10 cellular contexts compared by ENCODE assay signal in genomic region chr10:80163741-80164341, GRCh38. TPM values are rescaled to one million over a fixed set of nuclear protein-coding genes. Genes with fewer than 3 reads are reported as not detected.
DNase-seq lines count a peak whose midpoint lies in the region; ATAC-seq and TF ChIP-seq lines count a peak whose summit lies in the region.
"Had no signal": no experiment of that assay in that cellular context is flagged by ENCODE, and none has a peak within 500 bp of the region (broad histone marks: within the 10 kb centered on the region; RNA-seq: fewer than 3 reads in every experiment).

No MANE protein-coding gene starts in this region.

- peak; percentile 57 for DNase-seq in NCI-H69 (lab: John Stamatoyannopoulos, UW)
- DNase-seq in esophagus muscularis mucosa (ENCODE audit: extremely low spot score): no peak
- DNase-seq in renal cortical epithelial cell (ENCODE audit: low read depth): peak; percentile 54
- DNase-seq in NCI-H2196 (lab: John Stamatoyannopoulos, UW; ENCODE audit: unreplicated experiment): no peak
- DNase-seq in mesenteric fat pad (ENCODE audit: low spot score): no peak
- DNase-seq: activated B cell treated with CpG ODN at 0.5 μM for 24 hours; stimulated activated CD4-positive, alpha-beta T cell treated with anti-CD3 and anti-CD28 coated beads, Interleukin-12 subunit alpha, Interleukin-12 subunit beta, amount 100 ng/mL, for 4 hours had no signal

- H3K9me3 ChIP-seq in BLaER1 treated with 17β-estradiol and CSF1 and Interleukin-3, amounts not matched to agents 10 nM and 100 nM (replicated peaks in 1 of 11): no peaks in the 10 kb centered on the region
- no peaks in the 10 kb centered on the region for H3K9me3 ChIP-seq in esophagus muscularis mucosa

- H4K20me1 ChIP-seq in BLaER1 treated with 17β-estradiol and CSF1 and Interleukin-3, amounts not matched to agents 10 nM and 100 nM: peaks cover 0 to 45% (median 31%) of the 10 kb centered on the region in 11 experiments; a peak in 14 of 22 replicates

- WGBS in esophagus muscularis mucosa: 64% methylated on average over 8 of the region's 8 CpGs

- peak overlapping the region in 7 of 11 experiments; percentile 5 to 93 (median 83); a peak in 10 of 22 replicates for H3K27ac ChIP-seq in BLaER1 treated with 17β-estradiol and CSF1 and Interleukin-3, amounts not matched to agents 10 nM and 100 nM
- peak overlapping the region; percentile 53 to 87 (median 78) for H3K27ac ChIP-seq in esophagus muscularis mucosa (replicated peaks in 1 of 4)

- TF ChIP-seq POLR2A in esophagus muscularis mucosa (IDR thresholded peaks at IDR 0.05; ENCODE audit: low read depth): no peak

- H3K4me3 ChIP-seq in BLaER1 treated with 17β-estradiol and CSF1 and Interleukin-3, amounts not matched to agents 10 nM and 100 nM: no peak overlapping the region
- H3K4me3 ChIP-seq in esophagus muscularis mucosa: no peak overlapping the region

- H3K27me3 ChIP-seq in BLaER1 treated with 17β-estradiol and CSF1 and Interleukin-3, amounts not matched to agents 10 nM and 100 nM: no peaks in the 10 kb centered on the region
- H3K27me3 ChIP-seq in esophagus muscularis mucosa: no peaks in the 10 kb centered on the region

- H3K4me2 ChIP-seq in BLaER1 treated with 17β-estradiol and CSF1 and Interleukin-3, amounts not matched to agents 10 nM and 100 nM: peak overlapping the region in 3 of 11 experiments; percentile 51 to 90 (median 74); a peak in 4 of 22 replicates

- H3K36me3 ChIP-seq in BLaER1 treated with 17β-estradiol and CSF1 and Interleukin-3, amounts not matched to agents 10 nM and 100 nM: peaks cover 35 to 82% (median 67%) of the 10 kb centered on the region in 11 experiments; a peak in 21 of 22 replicates
- peaks cover 13 to 83% (median 72%) of the 10 kb centered on the region in 4 donors for H3K36me3 ChIP-seq in esophagus muscularis mucosa

- ATAC-seq in GM21367 (IDR thresholded peaks at IDR 0.05; ENCODE audit: unreplicated experiment) (no peak), HG03045 (IDR thresholded peaks at IDR 0.05; ENCODE audit: unreplicated experiment) (no peak)

- no peak for TF ChIP-seq EP300 in esophagus muscularis mucosa (IDR thresholded peaks at IDR 0.05)

- TF ChIP-seq CTCF in esophagus muscularis mucosa (IDR thresholded peaks at IDR 0.05): no peak

- intact Hi-C loops in esophagus muscularis mucosa (cut with DNase I): no loop called here

- H3K4me1 ChIP-seq in BLaER1 treated with 17β-estradiol and CSF1 and Interleukin-3, amounts not matched to agents 10 nM and 100 nM: peaks cover 52 to 100% (median 72%) of the 10 kb centered on the region in 10 experiments
- peaks cover 88 to 100% (median 93%) of the 10 kb centered on the region in 4 donors for H3K4me1 ChIP-seq in esophagus muscularis mucosa

- H3K9ac ChIP-seq in BLaER1 treated with 17β-estradiol and CSF1 and Interleukin-3, amounts not matched to agents 10 nM and 100 nM: no peak overlapping the region

RNA-seq across cellular contexts. Expression of gene PLAC9, which starts 31.3 kb away (rescaled TPM):
- 10 to 100 TPM; 21.3 to 59.4 (median 39.6) TPM for total RNA-seq in esophagus muscularis mucosa
- not detected in 2 replicates for total RNA-seq in renal cortical epithelial cell
- 94.2 TPM for total RNA-seq in mesenteric fat pad
- total RNA-seq: activated B cell treated with CpG ODN at 0.5 μM for 24 hours had no signal

RNA-seq across cellular contexts. Expression of gene ANXA11, which starts 41.5 kb away (rescaled TPM):
- total RNA-seq in esophagus muscularis mucosa (100 to 1,000 TPM; 126 to 213 (median 166) TPM), renal cortical epithelial cell (70.8 and 102 TPM in 2 replicates), mesenteric fat pad (456 TPM)

Comparison
In these comparisons a context has a peak if more than half of its experiments do, and no peak if none do; other contexts are left out.
1. DNase-seq: peak in NCI-H69 (single experiment) and renal cortical epithelial cell (single experiment); none in esophagus muscularis mucosa (single experiment), NCI-H2196 (single experiment) and mesenteric fat pad (single experiment).
2. RNA of gene PLAC9, which starts 31.3 kb away (total RNA-seq): 94.2 TPM in mesenteric fat pad (single experiment) and 21.3 to 59.4 TPM in esophagus muscularis mucosa; not detected in renal cortical epithelial cell; every median in the first group is over 10 times any median in the second.